8 cellular contexts compared by ENCODE assay signal in genomic region chr10:118594392-118595063, GRCh38. TPM values are rescaled to one million over a fixed set of nuclear protein-coding genes. Genes with fewer than 3 reads are reported as not detected.
DNase-seq lines count a peak whose midpoint lies in the region; ATAC-seq lines count a peak whose summit lies in the region.

No MANE protein-coding gene starts in this region.

- DNase-seq in activated gamma-delta T cell treated with Interleukin-2 at 50 U/mL for 16 hours (peak; percentile 24), activated gamma-delta T cell (lab: John Stamatoyannopoulos, UW) (no peak), iPS DF 19.7 (ENCODE audit: low read depth, low spot score) (peak; percentile 90), NCI-H1417 (lab: John Stamatoyannopoulos, UW) (no peak)
- peak in 1 of 2 donors; percentile 42 for DNase-seq in activated naive CD4-positive, alpha-beta T cell treated with anti-CD3 and anti-CD28 coated beads, Interleukin-2, amount 50 U/mL, for 72 hours (ENCODE audit: low spot score in 2 of 2)
- DNase-seq in stimulated activated CD4-positive, alpha-beta T cell treated with anti-CD3 and anti-CD28 coated beads, Interleukin-2, amount 100 ng/mL, for 4 hours (ENCODE audit: low read depth): peak; percentile 10

- ATAC-seq in activated naive CD4-positive, alpha-beta T cell treated with anti-CD3 and anti-CD28 coated beads, Interleukin-2, amount 50 U/mL, for 72 hours: peak; percentile 55 to 72
- ATAC-seq in GM21528 (IDR thresholded peaks at IDR 0.05; ENCODE audit: low FRiP score, unreplicated experiment) (no peak), HG03432 (IDR thresholded peaks at IDR 0.05; ENCODE audit: unreplicated experiment) (no peak)

- H3K36me3 Mint-ChIP-seq in activated naive CD4-positive, alpha-beta T cell treated with anti-CD3 and anti-CD28 coated beads, Interleukin-2, amount 50 U/mL, for 72 hours: peaks cover 6 to 26% of the 10 kb centered on the region in 2 donors

- H3K9me3 Mint-ChIP-seq in activated naive CD4-positive, alpha-beta T cell treated with anti-CD3 and anti-CD28 coated beads, Interleukin-2, amount 50 U/mL, for 72 hours: no peaks in the 10 kb centered on the region

- H3K27ac Mint-ChIP-seq in activated naive CD4-positive, alpha-beta T cell treated with anti-CD3 and anti-CD28 coated beads, Interleukin-2, amount 50 U/mL, for 72 hours: no peak overlapping the region

RNA-seq across cellular contexts. Expression of gene PRLHR, which starts 0.9 kb away (rescaled TPM):
- total RNA-seq in activated naive CD4-positive, alpha-beta T cell treated with anti-CD3 and anti-CD28 coated beads, Interleukin-2, amount 50 U/mL, for 72 hours: not detected

Comparison
In these comparisons a context has a peak if more than half of its experiments do, and no peak if none do; other contexts are left out.
1. DNase-seq: peak in activated gamma-delta T cell treated with Interleukin-2 at 50 U/mL for 16 hours (single experiment), iPS DF 19.7 (single experiment) and stimulated activated CD4-positive, alpha-beta T cell treated with anti-CD3 and anti-CD28 coated beads, Interleukin-2, amount 100 ng/mL, for 4 hours (single experiment); none in activated gamma-delta T cell (single experiment) and NCI-H1417 (0 of 3).
2. ATAC-seq: peak in activated naive CD4-positive, alpha-beta T cell treated with anti-CD3 and anti-CD28 coated beads, Interleukin-2, amount 50 U/mL, for 72 hours (2 of 2); none in GM21528 (single experiment) and HG03432 (single experiment).